Comparison of ENCODE assay signal across 10 cellular contexts in the genomic region with DNA sequence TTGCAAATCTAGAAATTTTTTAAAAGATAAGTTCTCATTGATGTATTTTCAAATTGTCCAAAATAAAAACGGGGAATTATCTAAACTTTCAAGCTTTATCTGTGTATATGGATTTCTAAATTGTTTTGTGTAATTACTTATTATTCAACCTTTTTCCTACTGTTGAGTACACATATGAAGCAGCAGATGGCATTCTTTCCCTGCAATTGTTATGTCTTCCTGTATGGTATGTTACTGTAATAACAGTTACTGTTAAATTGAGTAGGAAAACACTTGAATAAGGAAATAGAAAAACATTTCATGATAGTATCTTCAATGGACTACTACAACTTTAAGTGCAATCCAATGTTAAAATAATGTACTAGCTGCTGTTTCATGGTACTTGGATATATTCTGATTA.
DNase-seq lines count a peak whose midpoint lies in the region; ATAC-seq and TF ChIP-seq lines count a peak whose summit lies in the region.
"Had no signal": no experiment of that assay in that cellular context is flagged by ENCODE, and none has a peak within 500 bp of the region (broad histone marks: within the 10 kb centered on the region; RNA-seq: fewer than 3 reads in every experiment).

No MANE protein-coding gene starts in this region.

- H3K36me3 ChIP-seq in OCI-LY7 (ENCODE audit: insufficient read depth, low read length): no peaks in the 10 kb centered on the region

- no peaks in the 10 kb centered on the region for H4K20me1 ChIP-seq in OCI-LY7 (ENCODE audit: insufficient read depth, low read length)

- H3K27ac Mint-ChIP-seq in effector memory CD8-positive, alpha-beta T cell: no peak overlapping the region

- TF ChIP-seq CTCF in AG09309 (IDR thresholded peaks at IDR 0.05; ENCODE audit: control insufficient read depth, insufficient read depth, low read depth, low read length, missing control alignments) (no peak), OCI-LY7 (conservative IDR thresholded peaks at IDR 0.05; ENCODE audit: low read length) (peak; percentile 34; the same call in 1 of the 2 replicates)

- H3K79me2 ChIP-seq in OCI-LY7 (ENCODE audit: insufficient read depth, low read depth, low read length): no peaks in the 10 kb centered on the region

- H3K4me1 Mint-ChIP-seq in effector memory CD8-positive, alpha-beta T cell (ENCODE audit: low read depth in 2 of 2): no peaks in the 10 kb centered on the region

- DNase-seq in AG09309 (ENCODE audit: low read depth) (peak; percentile 3), OCI-LY7 (ENCODE audit: low spot score) (no peak), fibroblast of peridontal ligament (ENCODE audit: extremely low read depth) (peak; percentile 57), GF-D8 (lab: John Stamatoyannopoulos, UW) (no peak), COLO829 (ENCODE audit: low spot score) (no peak)
- peak; percentile 8 for DNase-seq in Jurkat, Clone E6-1 (ENCODE audit: low read depth, low spot score)
- DNase-seq in effector memory CD8-positive, alpha-beta T cell: no peak
- DNase-seq: effector CD8-positive, alpha-beta T cell; Right ventricle myocardium superior had no signal

- H3K9me2 ChIP-seq in OCI-LY7 (ENCODE audit: insufficient read depth, low read length): no peaks in the 10 kb centered on the region

- no peak for ATAC-seq in GM18909 (IDR thresholded peaks at IDR 0.05; ENCODE audit: poor library complexity, unreplicated experiment)
- no peak for ATAC-seq in effector memory CD8-positive, alpha-beta T cell (replicated peaks)

- H3K9me3 ChIP-seq in OCI-LY7 (ENCODE audit: low read length): no peaks in the 10 kb centered on the region

- no TSS peak for BruUV-seq in OCI-LY7 (replicated peaks; lab: Mats Ljungman, UMichigan)

- H3K36me3 Mint-ChIP-seq in effector memory CD8-positive, alpha-beta T cell (ENCODE audit: insufficient read depth): no peaks in the 10 kb centered on the region

- H3K4me2 ChIP-seq in OCI-LY7 (ENCODE audit: low read length): no peak overlapping the region

- no peak overlapping the region for H2AFZ ChIP-seq in OCI-LY7 (ENCODE audit: low read length)

- no peak overlapping the region for H3K4me3 ChIP-seq in AG09309 (ENCODE audit: control insufficient read depth, low read depth, low read length)
- no peak overlapping the region for H3K4me3 ChIP-seq in Jurkat, Clone E6-1 (ENCODE audit: low read length)
- no peak overlapping the region for H3K4me3 ChIP-seq in OCI-LY7 (ENCODE audit: low read depth, low read length, poor library complexity, severe bottlenecking)

- H3K4me1 ChIP-seq in OCI-LY7 (ENCODE audit: insufficient read depth, low read length, poor library complexity, severe bottlenecking): no peaks in the 10 kb centered on the region

- H3K27me3 Mint-ChIP-seq in effector memory CD8-positive, alpha-beta T cell: no peaks in the 10 kb centered on the region

- H3K4me3 Mint-ChIP-seq in effector memory CD8-positive, alpha-beta T cell: no peak overlapping the region

- POLR2A ChIA-PET in OCI-LY7 (lab: Charles Lee): no interaction called here

- no peaks in the 10 kb centered on the region for H3K9me3 Mint-ChIP-seq in effector memory CD8-positive, alpha-beta T cell

- CTCF ChIA-PET in OCI-LY7 (lab: Charles Lee; ENCODE audit: unreplicated experiment): no interaction called here

- intact Hi-C loops in OCI-LY7 (cut with micrococcal nuclease; ENCODE audit: unreplicated experiment): no loop called here

- H3K27ac ChIP-seq in OCI-LY7 (ENCODE audit: low read depth, low read length, poor library complexity, severe bottlenecking): no peak overlapping the region

Comparison
In these comparisons a context has a peak if more than half of its experiments do, and no peak if none do; other contexts are left out.
1. DNase-seq: peak in AG09309 (single experiment), Jurkat, Clone E6-1 (single experiment) and fibroblast of peridontal ligament (single experiment); none in OCI-LY7 (single experiment), effector memory CD8-positive, alpha-beta T cell (0 of 3), GF-D8 (single experiment) and COLO829 (single experiment).